8 cellular contexts compared by ENCODE assay signal in the genomic region with DNA sequence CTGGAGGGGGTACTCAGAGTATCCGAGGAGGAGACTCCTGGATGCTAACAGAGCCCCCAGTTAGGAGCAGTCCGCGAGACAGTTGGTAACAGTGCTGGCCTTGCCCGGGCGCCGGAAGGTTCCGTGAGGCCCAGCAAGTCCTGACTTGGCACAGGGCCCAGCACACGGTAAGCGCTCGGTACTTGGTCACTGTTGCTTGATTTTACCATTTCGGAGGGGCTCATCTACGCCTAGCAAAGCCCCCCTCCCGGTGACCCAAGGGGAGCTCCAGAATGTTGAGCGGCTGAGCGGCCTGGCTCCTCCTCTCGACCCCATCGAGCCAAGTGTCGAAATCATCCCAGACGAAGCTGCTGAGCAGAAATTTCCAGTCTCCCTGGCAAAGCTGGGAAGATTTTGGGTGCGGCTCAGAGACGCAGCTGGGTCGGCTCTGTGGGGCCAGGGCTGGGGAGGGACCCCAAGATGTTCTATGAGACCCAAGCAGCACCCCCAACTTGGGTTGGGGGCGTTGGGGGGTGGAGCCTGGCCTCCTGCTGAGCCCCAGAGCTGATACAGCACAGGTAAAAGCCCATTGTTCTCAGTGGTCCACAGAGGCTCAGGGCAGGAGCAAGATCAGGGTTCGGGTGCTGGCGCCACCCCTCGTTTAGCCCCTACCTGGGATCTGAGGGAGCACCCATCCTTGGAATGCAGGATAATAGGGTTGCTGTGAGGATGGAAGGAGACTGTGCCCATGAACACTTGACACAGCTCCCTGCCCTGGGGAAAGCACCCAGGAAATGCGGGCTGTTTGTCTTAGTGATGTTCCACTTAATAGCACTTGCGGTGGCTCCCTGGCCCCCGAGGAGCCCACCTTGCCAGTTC.
DNase-seq lines count a peak whose midpoint lies in the region; ATAC-seq and TF ChIP-seq lines count a peak whose summit lies in the region.

No MANE protein-coding gene starts in this region.

- H3K4me1 ChIP-seq in Peyer's patch, result peaks cover 6 to 44% (median 21%) of the 10 kb centered on the region in 4 donors
- H3K4me1 ChIP-seq in smooth muscle cell (ENCODE audit: low read depth), result peaks cover 50% of the 10 kb centered on the region

- H3K27ac ChIP-seq in Peyer's patch (peak overlapping the region; percentile 82 to 96 (median 94)), smooth muscle cell (ENCODE audit: low read depth) (peak overlapping the region; percentile 100)

- 17% methylated on average over 29 of the region's 29 CpGs for WGBS in smooth muscle cell (ENCODE audit: low lambda C conversion rate)

- ATAC-seq in HG02798 (IDR thresholded peaks at IDR 0.05; ENCODE audit: poor library complexity, unreplicated experiment), result no peak

- TF ChIP-seq POLR2A in Peyer's patch (IDR thresholded peaks at IDR 0.05), result peak in 1 of 2 donors; percentile 48

- no peak for TF ChIP-seq CTCF in Peyer's patch (IDR thresholded peaks at IDR 0.05)
- TF ChIP-seq CTCF in smooth muscle cell (IDR thresholded peaks at IDR 0.05; ENCODE audit: borderline replicate concordance, insufficient read depth, poor library complexity, severe bottlenecking), result no peak
- TF ChIP-seq CTCF in GM13976 (IDR thresholded peaks at IDR 0.05; ENCODE audit: borderline replicate concordance, control extremely low read depth, extremely low read depth, insufficient read depth, missing control alignments), result no peak

- no peaks in the 10 kb centered on the region for H3K36me3 ChIP-seq in Peyer's patch
- no peaks in the 10 kb centered on the region for H3K36me3 ChIP-seq in smooth muscle cell (ENCODE audit: low read depth)

- no peaks in the 10 kb centered on the region for H4K20me1 ChIP-seq in smooth muscle cell (ENCODE audit: low read depth)

- peak overlapping the region; percentile 96 for H3K9ac ChIP-seq in smooth muscle cell (ENCODE audit: low read depth)

- peaks cover 68% of the 10 kb centered on the region for H3F3A ChIP-seq in smooth muscle cell (ENCODE audit: low read depth)

- in situ Hi-C loops in GM13976 (cut with MboI; ENCODE audit: low sequenced_read_pairs, unreplicated experiment), result no loop called here

- H2AFZ ChIP-seq in smooth muscle cell (ENCODE audit: low read depth), result no peak overlapping the region

- H3K27me3 ChIP-seq in Peyer's patch, result no peaks in the 10 kb centered on the region
- no peaks in the 10 kb centered on the region for H3K27me3 ChIP-seq in smooth muscle cell (ENCODE audit: low read depth)

- H3K4me2 ChIP-seq in smooth muscle cell, result peak overlapping the region; percentile 97

- H3K79me2 ChIP-seq in smooth muscle cell (ENCODE audit: low read depth), result peaks cover 8% of the 10 kb centered on the region

- peak overlapping the region; percentile 44 to 68 (median 50) for H3K4me3 ChIP-seq in Peyer's patch
- H3K4me3 ChIP-seq in smooth muscle cell, result peak overlapping the region; percentile 54

- DNase-seq in activated T-cell treated with anti-CD3 and anti-CD28 coated beads for 48 hours (ENCODE audit: low read depth), result peak; percentile 12
- no peak for DNase-seq in activated T-cell treated with anti-CD3 and anti-CD28 coated beads for 4 hours
- DNase-seq in Peyer's patch, result peak; percentile 47 to 85 (median 78)
- DNase-seq in cerebellar cortex (ENCODE audit: low spot score), result peak; percentile 86
- peak; percentile 78 for DNase-seq in kidney glomerular epithelial cell (lab: John Stamatoyannopoulos, UW)
- peak; percentile 63 for DNase-seq in smooth muscle cell (lab: John Stamatoyannopoulos, UW; ENCODE audit: unreplicated experiment)
- no peak for DNase-seq in GM13976 (ENCODE audit: low spot score)

- H3K9me3 ChIP-seq in Peyer's patch, result no peaks in the 10 kb centered on the region
- no peaks in the 10 kb centered on the region for H3K9me3 ChIP-seq in smooth muscle cell (replicated peaks; ENCODE audit: low read depth)

Comparison
In these comparisons a context has a peak if more than half of its experiments do, and no peak if none do; other contexts are left out.
1. DNase-seq: peak in activated T-cell treated with anti-CD3 and anti-CD28 coated beads for 48 hours (single experiment), Peyer's patch (3 of 3), cerebellar cortex (single experiment), kidney glomerular epithelial cell (single experiment) and smooth muscle cell (single experiment); none in activated T-cell treated with anti-CD3 and anti-CD28 coated beads for 4 hours (single experiment) and GM13976 (single experiment).